ENCODE assay signal across 1 cellular context in the genomic region with DNA sequence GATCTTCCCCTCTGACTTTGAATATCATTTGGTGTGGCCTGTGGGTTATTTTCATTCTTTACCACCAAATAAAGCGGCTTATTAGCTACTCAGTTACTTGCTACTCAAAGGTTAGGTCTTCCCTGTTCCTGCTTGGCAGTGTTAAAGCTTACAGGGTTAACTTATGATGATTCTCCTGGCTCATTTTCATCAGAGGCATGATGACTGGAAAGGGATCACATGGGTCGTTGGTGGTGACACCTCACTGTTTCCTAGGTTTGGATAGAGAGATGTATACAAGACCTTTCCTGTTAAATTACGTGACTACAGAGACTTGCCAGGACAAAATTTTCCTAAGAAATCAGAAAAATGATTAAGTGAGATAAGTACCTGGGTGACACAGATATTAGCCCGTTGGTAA.
A peak's percentile ranks its signal among the peaks of the same experiment; 100 is the strongest.
TF ChIP-seq lines count a peak whose summit lies in the region.

No MANE protein-coding gene starts in this region.

TF ChIP-seq in IMR-90, 13 proteins besides CTCF, POLR2A, EP300 and RAD21:
- peak; percentile 43; the same call in 1 of the 2 replicates for TF ChIP-seq USF2 (IDR thresholded peaks at IDR 0.05; ENCODE audit: low read depth, low read length)
- no peak for TF ChIP-seq MAZ (IDR thresholded peaks at IDR 0.05; ENCODE audit: borderline replicate concordance, low read depth, low read length)
- TF ChIP-seq MAFK (IDR thresholded peaks at IDR 0.05; ENCODE audit: low read depth, low read length), result no peak
